ENCODE assay signal across 16 cellular contexts in the genomic region with DNA sequence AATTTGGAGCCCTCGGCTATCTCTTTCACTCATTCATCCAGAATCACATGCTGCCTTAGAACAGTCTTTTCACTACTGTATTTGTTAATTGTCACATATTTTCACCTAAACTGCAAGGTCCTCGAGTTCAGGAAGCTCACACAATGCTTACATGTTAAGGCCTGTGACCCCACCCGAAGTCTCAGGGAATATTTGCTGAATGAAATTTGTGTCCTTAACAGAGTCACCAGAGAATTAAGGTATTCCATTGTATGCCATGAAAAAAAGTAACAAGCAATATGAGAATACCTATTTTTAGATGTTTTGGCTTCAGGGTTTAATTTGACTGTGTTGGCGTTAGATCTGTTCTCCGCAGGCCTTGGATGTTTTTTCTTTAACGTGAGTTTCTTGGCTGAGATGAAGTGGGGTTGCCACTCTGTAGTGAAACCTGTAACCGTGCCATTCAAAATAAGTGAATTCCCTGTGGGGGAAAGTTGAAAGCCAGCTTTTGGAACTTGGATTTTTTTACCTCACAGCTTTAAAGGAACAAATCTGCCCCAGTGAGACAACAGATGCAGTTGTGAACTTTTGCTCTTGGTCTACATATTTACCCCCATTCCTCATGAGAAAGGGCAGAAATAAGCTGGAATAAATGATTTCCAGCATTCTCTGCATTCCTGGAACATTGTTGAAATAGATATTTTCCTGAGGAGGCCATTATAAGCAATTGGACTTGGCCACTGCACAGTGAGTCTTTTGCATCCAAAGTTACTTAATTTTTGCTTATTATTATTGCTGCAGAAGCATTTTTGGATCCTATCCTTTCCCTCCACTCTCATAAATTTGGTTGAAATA.
DNase-seq lines count a peak whose midpoint lies in the region; ATAC-seq, FAIRE-seq and TF ChIP-seq lines count a peak whose summit lies in the region.
"Had no signal": no experiment of that assay in that cellular context is flagged by ENCODE, and none has a peak within 500 bp of the region (broad histone marks: within the 10 kb centered on the region; RNA-seq: fewer than 3 reads in every experiment).

No MANE protein-coding gene starts in this region.

- peak overlapping the region; percentile 73 for H3K27ac ChIP-seq in brain microvascular endothelial cell
- H3K27ac ChIP-seq in subcutaneous abdominal adipose tissue (ENCODE audit: low read depth, low read length), result peak overlapping the region; percentile 24
- H3K27ac ChIP-seq: HL-60, psoas muscle, suprapubic skin had no signal

- DNase-seq in H54 (ENCODE audit: insufficient read length, low spot score) (no peak), brain microvascular endothelial cell (peak; percentile 44), hepatic stellate cell (ENCODE audit: low spot score) (peak; percentile 46), NCI-H1417 treated with DMSO at 0.1 percent for 48 hours (lab: John Stamatoyannopoulos, UW) (no peak)
- no peak for DNase-seq in stimulated activated CD4-positive, alpha-beta T cell treated with anti-CD3 and anti-CD28 coated beads, Interleukin-15, amount 100 ng/mL, for 24 hours
- DNase-seq: activated CD4-positive, alpha-beta T cell treated with anti-CD3 and anti-CD28 coated beads for 4 hours; activated effector memory CD4-positive, alpha-beta T cell treated with Interleukin-2 at 50 U/mL for 16 hours; cerebellar nuclear complex; DMS153; NCI-H2171 treated with DMSO at 0.1 percent for 48 hours; psoas muscle had no signal

- H3K9me3 ChIP-seq in subcutaneous abdominal adipose tissue (ENCODE audit: control insufficient read depth in 5 of 5, low read length in 5 of 5), result no peaks in the 10 kb centered on the region
- H3K9me3 ChIP-seq: psoas muscle, suprapubic skin had no signal

- peaks cover 5 to 17% (median 16%) of the 10 kb centered on the region in 5 donors for H3K4me1 ChIP-seq in subcutaneous abdominal adipose tissue (ENCODE audit: control insufficient read depth in 5 of 5, insufficient read depth in 5 of 5, low read length in 5 of 5)

- no peak overlapping the region for H3K4me3 ChIP-seq in brain microvascular endothelial cell (ENCODE audit: low read depth, low read length)
- H3K4me3 ChIP-seq in subcutaneous abdominal adipose tissue (ENCODE audit: low read depth in 1 of 5, low read length in 5 of 5), result no peak overlapping the region
- H3K4me3 ChIP-seq: GM23338, psoas muscle, suprapubic skin had no signal

- ATAC-seq in GM19452 (IDR thresholded peaks at IDR 0.05; ENCODE audit: unreplicated experiment), result no peak
- ATAC-seq: GM23338, psoas muscle had no signal

- no peak for TF ChIP-seq POLR2A in H54 (IDR thresholded peaks at IDR 0.05; ENCODE audit: low read depth, low read length)

- no peak for TF ChIP-seq CTCF in brain microvascular endothelial cell (IDR thresholded peaks at IDR 0.05; ENCODE audit: low read depth, low read length, missing control alignments)

- in situ Hi-C loops in brain microvascular endothelial cell (cut with HindIII; ENCODE audit: low pct_ligation_motif_present, low sequenced_read_pairs), result no loop called here

- H3K27me3 ChIP-seq in brain microvascular endothelial cell (replicated peaks) (no peaks in the 10 kb centered on the region), subcutaneous abdominal adipose tissue (ENCODE audit: control insufficient read depth in 5 of 5, insufficient read depth in 4 of 5, low read length in 5 of 5) (no peaks in the 10 kb centered on the region)
- H3K27me3 ChIP-seq: suprapubic skin had no signal

- H3K9ac ChIP-seq in subcutaneous abdominal adipose tissue (ENCODE audit: low read length in 5 of 5), result peak overlapping the region in 2 of 5 donors; percentile 20 to 30

- H3K36me3 ChIP-seq in brain microvascular endothelial cell (replicated peaks) (no peaks in the 10 kb centered on the region), subcutaneous abdominal adipose tissue (ENCODE audit: control insufficient read depth in 5 of 5, insufficient read depth in 5 of 5, low read length in 5 of 5) (no peaks in the 10 kb centered on the region)
- H3K36me3 ChIP-seq: suprapubic skin had no signal

- peak; percentile 43 for FAIRE-seq in H54 (lab: Jason Lieb, UNC)

Comparison
In these comparisons a context has a peak if more than half of its experiments do, and no peak if none do; other contexts are left out.
1. DNase-seq: peak in brain microvascular endothelial cell (single experiment) and hepatic stellate cell (single experiment); none in H54 (single experiment), NCI-H1417 treated with DMSO at 0.1 percent for 48 hours (single experiment) and stimulated activated CD4-positive, alpha-beta T cell treated with anti-CD3 and anti-CD28 coated beads, Interleukin-15, amount 100 ng/mL, for 24 hours (single experiment).